In the genomic region with DNA sequence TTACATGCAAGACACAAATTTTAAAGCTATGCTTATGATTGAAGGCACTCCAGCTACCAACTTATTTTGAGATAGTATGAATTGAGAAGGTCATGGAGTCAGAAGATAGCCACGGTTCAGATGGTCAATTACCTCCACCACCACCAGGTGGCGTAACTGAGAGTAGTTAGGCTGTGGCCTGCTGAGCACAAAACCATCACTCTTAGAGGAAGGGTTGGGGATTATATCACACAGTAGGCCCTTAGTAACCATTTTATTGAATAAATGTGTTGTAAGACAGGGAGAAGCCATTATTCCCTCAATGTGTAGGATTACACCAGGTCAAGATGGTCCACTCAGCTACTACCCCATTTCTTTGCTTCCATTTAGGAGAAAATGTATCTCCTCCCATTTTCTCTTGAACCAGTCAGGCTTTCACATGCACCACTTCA, we compare ENCODE assay signal across 8 cellular contexts. TPM values are rescaled to one million over a fixed set of nuclear protein-coding genes. Genes with fewer than 3 reads are reported as not detected.
DNase-seq lines count a peak whose midpoint lies in the region; ATAC-seq, FAIRE-seq and TF ChIP-seq lines count a peak whose summit lies in the region.

No MANE protein-coding gene starts in this region.

- in situ Hi-C loops in SK-MEL-5 (cut with HindIII; ENCODE audit: low pct_unique_long_range_greater_than_20kb, low sequenced_read_pairs), result no loop called here

- H3K4me3 ChIP-seq in heart left ventricle, result no peak overlapping the region
- H3K4me3 ChIP-seq in sigmoid colon, result no peak overlapping the region

- H3K4me1 ChIP-seq in heart left ventricle, result no peaks in the 10 kb centered on the region
- no peaks in the 10 kb centered on the region for H3K4me1 ChIP-seq in sigmoid colon

- H3K36me3 ChIP-seq in heart left ventricle (peaks cover 0 to 90% (median 41%) of the 10 kb centered on the region in 9 donors), sigmoid colon (peaks cover 0 to 44% (median 7%) of the 10 kb centered on the region in 4 donors)

- peak; percentile 88 for FAIRE-seq in D721Med (lab: Jason Lieb, UNC)

- H3K27me3 ChIP-seq in heart left ventricle (no peaks in the 10 kb centered on the region), sigmoid colon (no peaks in the 10 kb centered on the region)

- peak; percentile 76 for TF ChIP-seq CTCF in D721Med (IDR thresholded peaks at IDR 0.05; ENCODE audit: insufficient read depth, missing control alignments)
- TF ChIP-seq CTCF in heart left ventricle (IDR thresholded peaks at IDR 0.05), result peak; percentile 72 to 90 (median 86)
- TF ChIP-seq CTCF in sigmoid colon (IDR thresholded peaks at IDR 0.05), result peak in 3 of 4 experiments; percentile 65 to 84 (median 78)

- no peak overlapping the region for H3K27ac ChIP-seq in heart left ventricle
- H3K27ac ChIP-seq in sigmoid colon, result no peak overlapping the region

- H3K9me3 ChIP-seq in heart left ventricle (no peaks in the 10 kb centered on the region), sigmoid colon (no peaks in the 10 kb centered on the region)

- TF ChIP-seq EP300 in sigmoid colon (IDR thresholded peaks at IDR 0.05), result no peak

- 4 to 23% (median 16%) methylated on average over 2 of the region's 2 CpGs for WGBS in heart left ventricle, 4 donors
- 5% methylated on average over 2 of the region's 2 CpGs for WGBS in sigmoid colon, 2 donors

- no peak for DNase-seq in D721Med (ENCODE audit: insufficient read length, low spot score)
- DNase-seq in HUDEP-2 (lab: John Stamatoyannopoulos, UW; ENCODE audit: unreplicated experiment in 76 of 76), result peak in 67 of 76 experiments; percentile 2 to 75 (median 46)
- DNase-seq in SK-MEL-5 (ENCODE audit: low read depth, low spot score), result peak; percentile 75
- peak; percentile 13 to 66 (median 44) for DNase-seq in activated naive CD4-positive, alpha-beta T cell (lab: John Stamatoyannopoulos, UW)
- DNase-seq in heart left ventricle, result peak in 4 of 5 donors; percentile 33 to 66 (median 64)
- peak; percentile 76 for DNase-seq in sigmoid colon
- no peak for DNase-seq in cerebellar nuclear complex (lab: John Stamatoyannopoulos, UW)

- ATAC-seq in GM21360 (IDR thresholded peaks at IDR 0.05; ENCODE audit: unreplicated experiment), result peak; percentile 84
- peak in 3 of 4 donors; percentile 71 to 88 (median 85) for ATAC-seq in heart left ventricle

- intact Hi-C loops in heart left ventricle (cut with DNase I), result loop anchor here in 5 of 10 donors (5.0 to 10.0 kb wide), 4 partner anchors 267 to 494 kb away; partner anchors contain the start of gene SSB (in 2 of the 5)
- intact Hi-C loops in sigmoid colon (cut with DNase I), result loop anchor here (10.0 kb wide), 1 partner anchor 397 kb away; no protein-coding TSS in a partner anchor

- no peak for TF ChIP-seq POLR2A in heart left ventricle (IDR thresholded peaks at IDR 0.05)
- no peak for TF ChIP-seq POLR2A in sigmoid colon (IDR thresholded peaks at IDR 0.05)

RNA-seq across cellular contexts. Expression of gene KLHL41, which starts 18.8 kb away (rescaled TPM):
- 0.98 and 1.3 TPM in 2 replicates for total RNA-seq in SK-MEL-5 (2014; rRNA removed; shearing (Covaris generic))
- polyA plus RNA-seq in SK-MEL-5 (2015; cell fraction: cytosol; rRNA removed), result 0.35 TPM in 2 replicates
- polyA plus RNA-seq in SK-MEL-5 (2015; cell fraction: nucleus; rRNA removed), result 8.4 and 9.6 TPM in 2 replicates
- total RNA-seq in heart left ventricle (100 to 1,000 TPM in 6 of 9 donors, 10 to 100 TPM in 3; 77.8 to 263 (median 112) TPM), sigmoid colon (1 to 10 TPM; 1.5 to 3.2 (median 1.9) TPM)
- polyA plus RNA-seq in heart left ventricle (10 to 100 TPM; 48.4 to 52.9 TPM), sigmoid colon (under 1 TPM in 2 of 3 donors, not detected in 1; 0.17 to 0.60 TPM)

RNA-seq across cellular contexts. Expression of gene FASTKD1, which starts 45.4 kb away (rescaled TPM):
- 55.7 and 59.0 TPM in 2 replicates for total RNA-seq in SK-MEL-5 (2014; rRNA removed; shearing (Covaris generic))
- 27.7 and 37.1 TPM in 2 replicates for polyA plus RNA-seq in SK-MEL-5 (2015; cell fraction: cytosol; rRNA removed)
- polyA plus RNA-seq in SK-MEL-5 (2015; cell fraction: nucleus; rRNA removed), result 97.1 and 109 TPM in 2 replicates
- total RNA-seq in heart left ventricle, result 100 to 1,000 TPM in 1 of 9 donors, 10 to 100 TPM in 8; 25.3 to 103 (median 69.4) TPM
- 100 to 1,000 TPM in 1 of 2 donors, 10 to 100 TPM in 1; 64.6 to 154 TPM for polyA plus RNA-seq in heart left ventricle
- total RNA-seq in sigmoid colon, result 10 to 100 TPM; 15.1 to 24.4 (median 18.5) TPM
- 10 to 100 TPM; 16.2 to 40.8 (median 40.5) TPM for polyA plus RNA-seq in sigmoid colon

RNA-seq across cellular contexts. Expression of gene BBS5, which starts 49.0 kb away (rescaled TPM):
- total RNA-seq in SK-MEL-5 (2014; rRNA removed; shearing (Covaris generic)), result 16.7 and 19.2 TPM in 2 replicates
- 28.1 and 34.1 TPM in 2 replicates for polyA plus RNA-seq in SK-MEL-5 (2015; cell fraction: cytosol; rRNA removed)
- 72.3 and 83.3 TPM in 2 replicates for polyA plus RNA-seq in SK-MEL-5 (2015; cell fraction: nucleus; rRNA removed)
- 1 to 10 TPM; 6.5 to 9.5 (median 7.9) TPM for total RNA-seq in heart left ventricle
- polyA plus RNA-seq in heart left ventricle, result 1 to 10 TPM; 4.4 to 9.0 TPM
- 1 to 10 TPM; 8.2 to 9.5 (median 9.2) TPM for total RNA-seq in sigmoid colon
- 1 to 10 TPM in 2 of 3 donors, under 1 TPM in 1; 0.92 to 2.3 (median 1.2) TPM for polyA plus RNA-seq in sigmoid colon

RNA-seq across cellular contexts. Expression of gene PPIG, which starts 55.9 kb away (rescaled TPM):
- total RNA-seq in SK-MEL-5 (2014; rRNA removed; shearing (Covaris generic)), result 25.7 and 26.0 TPM in 2 replicates
- polyA plus RNA-seq in SK-MEL-5 (2015; cell fraction: cytosol; rRNA removed), result 12.0 and 17.4 TPM in 2 replicates
- polyA plus RNA-seq in SK-MEL-5 (2015; cell fraction: nucleus; rRNA removed), result 58.9 and 77.7 TPM in 2 replicates
- 10 to 100 TPM; 19.9 to 48.8 (median 39.9) TPM for total RNA-seq in heart left ventricle
- 10 to 100 TPM; 23.9 to 69.6 TPM for polyA plus RNA-seq in heart left ventricle
- total RNA-seq in sigmoid colon, result 10 to 100 TPM; 41.3 to 54.0 (median 45.7) TPM
- polyA plus RNA-seq in sigmoid colon, result 10 to 100 TPM; 25.7 to 36.2 (median 33.6) TPM

Comparison
In these comparisons a context has a peak if more than half of its experiments do, and no peak if none do; other contexts are left out.
1. DNase-seq: peak in HUDEP-2 (67 of 76), SK-MEL-5 (single experiment), activated naive CD4-positive, alpha-beta T cell (4 of 4), heart left ventricle (4 of 5) and sigmoid colon (single experiment); none in D721Med (single experiment) and cerebellar nuclear complex (0 of 2).
2. RNA of gene KLHL41, which starts 18.8 kb away (total RNA-seq): 77.8 to 263 TPM in heart left ventricle; 1.5 to 3.2 TPM in sigmoid colon and 0.98 to 1.3 TPM in SK-MEL-5; every median in the first group is over 10 times any median in the second.
3. Peak in every context shown above with its lines, with median percentiles within 50 percentile points of each other: CTCF ChIP-seq.